In genomic region chr1:210231846-210232523, GRCh38 we compare ENCODE assay signal across 8 cellular contexts. TPM values are rescaled to one million over a fixed set of nuclear protein-coding genes. Genes with fewer than 3 reads are reported as not detected.
DNase-seq lines count a peak whose midpoint lies in the region; ATAC-seq and TF ChIP-seq lines count a peak whose summit lies in the region.

No MANE protein-coding gene starts in this region.

- H3K27ac ChIP-seq in CD8-positive, alpha-beta T cell (ENCODE audit: low read depth, low read length): no peak overlapping the region
- no peak overlapping the region for H3K27ac ChIP-seq in neuronal stem cell (replicated peaks; ENCODE audit: low read length)

- peaks cover 13% of the 10 kb centered on the region for H3K4me1 ChIP-seq in CD8-positive, alpha-beta T cell (ENCODE audit: insufficient read depth, low read length)
- H3K4me1 ChIP-seq in neuronal stem cell (ENCODE audit: control insufficient read depth in 2 of 2, insufficient read depth in 1 of 2, low read depth in 1 of 2, low read length in 2 of 2): peaks cover 8 to 15% of the 10 kb centered on the region in 2 donors

- H2BK120ac ChIP-seq in neuronal stem cell (ENCODE audit: low read depth, low read length): no peak overlapping the region

- H2BK5ac ChIP-seq in neuronal stem cell (ENCODE audit: low read length): peak overlapping the region; percentile 54

- no peak overlapping the region for H4K8ac ChIP-seq in neuronal stem cell (ENCODE audit: low read depth, low read length)

- WGBS in neuronal stem cell (ENCODE audit: extremely low coverage in 2 of 2, insufficient read length in 2 of 2, insufficient replicate concordance in 1 of 2), 2 donors: no CpG with 5 or more reads among the region's 22 CpGs

- H3K27me3 Mint-ChIP-seq in CD8-positive, alpha-beta T cell (ENCODE audit: low read depth): peaks cover 43% of the 10 kb centered on the region

- peaks cover 8% of the 10 kb centered on the region for H3K4me1 Mint-ChIP-seq in CD8-positive, alpha-beta T cell (ENCODE audit: low read depth)

- H3K4me3 ChIP-seq in CD8-positive, alpha-beta T cell (ENCODE audit: low read depth, low read length): no peak overlapping the region
- H3K4me3 ChIP-seq in epithelial cell of proximal tubule (ENCODE audit: low read depth, low read length) (peak overlapping the region; percentile 75), neuronal stem cell (ENCODE audit: low read length in 2 of 2) (peak overlapping the region; percentile 52 to 74)

- H3K4me3 Mint-ChIP-seq in CD8-positive, alpha-beta T cell: peak overlapping the region; percentile 70

- peak overlapping the region; percentile 89 for H3K18ac ChIP-seq in neuronal stem cell (ENCODE audit: low read length)

- no peaks in the 10 kb centered on the region for H3K9me3 Mint-ChIP-seq in CD8-positive, alpha-beta T cell

- H2AK5ac ChIP-seq in neuronal stem cell (ENCODE audit: low read depth, low read length): no peak overlapping the region

- no peak for ATAC-seq in CD8-positive, alpha-beta T cell
- no peak for ATAC-seq in GM18511 (IDR thresholded peaks at IDR 0.05; ENCODE audit: unreplicated experiment)

- CTCF ChIA-PET in CD8-positive, alpha-beta T cell (lab: Charles Lee): no interaction called here

- no peak overlapping the region for H4K91ac ChIP-seq in neuronal stem cell (ENCODE audit: low read depth, low read length, poor library complexity)

- H3K36me3 Mint-ChIP-seq in CD8-positive, alpha-beta T cell: no peaks in the 10 kb centered on the region

- intact Hi-C loops in CD8-positive, alpha-beta T cell (cut with DNase I, micrococcal nuclease): no loop called here

- no peaks in the 10 kb centered on the region for H3K9me3 ChIP-seq in CD8-positive, alpha-beta T cell (ENCODE audit: low read length)
- H3K9me3 ChIP-seq in neuronal stem cell (replicated peaks in 1 of 2; ENCODE audit: control insufficient read depth in 2 of 2, insufficient read depth in 1 of 2, low read depth in 1 of 2, low read length in 2 of 2): no peaks in the 10 kb centered on the region

- no peak overlapping the region for H3K14ac ChIP-seq in neuronal stem cell (ENCODE audit: low read length)

- no peak overlapping the region for H3K23ac ChIP-seq in neuronal stem cell (ENCODE audit: low read depth, low read length, poor library complexity)

- H3K36me3 ChIP-seq in CD8-positive, alpha-beta T cell (ENCODE audit: insufficient read depth, low read length): no peaks in the 10 kb centered on the region
- no peaks in the 10 kb centered on the region for H3K36me3 ChIP-seq in neuronal stem cell (replicated peaks in 1 of 2; ENCODE audit: control insufficient read depth in 2 of 2, insufficient read depth in 2 of 2, low read length in 2 of 2)

- no peak overlapping the region for H2BK15ac ChIP-seq in neuronal stem cell (ENCODE audit: low read length)

- H3K9ac ChIP-seq in neuronal stem cell (ENCODE audit: low read depth, low read length, poor library complexity): no peak overlapping the region

- H3K4ac ChIP-seq in neuronal stem cell (ENCODE audit: low read length): no peak overlapping the region

- peaks cover 9% of the 10 kb centered on the region for H3K27me3 ChIP-seq in CD8-positive, alpha-beta T cell (ENCODE audit: insufficient read depth, low read length)
- peaks cover 0 to 76% (median 3%) of the 10 kb centered on the region in 3 experiments for H3K27me3 ChIP-seq in neuronal stem cell (ENCODE audit: control insufficient read depth in 3 of 3, insufficient read depth in 3 of 3, low read depth in 1 of 3, low read length in 3 of 3)

- no peak for TF ChIP-seq CTCF in CD8-positive, alpha-beta T cell (IDR thresholded peaks at IDR 0.05)
- no peak for TF ChIP-seq CTCF in epithelial cell of proximal tubule (conservative IDR thresholded peaks at IDR 0.05; ENCODE audit: low read depth, low read length)

- POLR2A ChIA-PET in CD8-positive, alpha-beta T cell (lab: Charles Lee): no interaction called here

- peak overlapping the region; percentile 94 for H2AFZ ChIP-seq in neuronal stem cell (ENCODE audit: low read length)

- peak overlapping the region; percentile 93 for H3K4me2 ChIP-seq in neuronal stem cell (ENCODE audit: insufficient read depth, low read length, poor library complexity, severe bottlenecking)

- no peak overlapping the region for H2BK12ac ChIP-seq in neuronal stem cell (ENCODE audit: low read length)

- no peak overlapping the region for H3K27ac Mint-ChIP-seq in CD8-positive, alpha-beta T cell

- DNase-seq in CD8-positive, alpha-beta T cell: no peak
- DNase-seq in NCI-H526 treated with DMSO at 0.1 percent for 48 hours (lab: John Stamatoyannopoulos, UW): peak; percentile 39
- DNase-seq in epithelial cell of proximal tubule (ENCODE audit: low read depth): no peak
- no peak for DNase-seq in neuronal stem cell (ENCODE audit: low spot score)
- no peak for DNase-seq in SHP77 (lab: John Stamatoyannopoulos, UW)
- no peak for DNase-seq in stimulated activated CD4-positive, alpha-beta T cell treated with anti-CD3 and anti-CD28 coated beads, Interleukin-4, amount 100 ng/mL, for 1 hour
- DNase-seq in NCI-H510A treated with DMSO at 0.1 percent for 48 hours (lab: John Stamatoyannopoulos, UW): no peak

- H3K79me1 ChIP-seq in neuronal stem cell (ENCODE audit: low read depth, low read length): no peaks in the 10 kb centered on the region

RNA-seq across cellular contexts. Expression of gene SERTAD4, which starts 0.6 kb away (rescaled TPM):
- not detected for total RNA-seq in CD8-positive, alpha-beta T cell
- total RNA-seq in epithelial cell of proximal tubule: 8.7 and 12.7 TPM in 2 replicates
- polyA plus RNA-seq in neuronal stem cell (2013, experiment 1 of 2): 10.9 TPM
- 10.5 TPM for polyA plus RNA-seq in neuronal stem cell (2013, experiment 2 of 2)
